ENCODE assay signal across 17 cellular contexts in genomic region chr2:204504594-204504993, GRCh38. TPM values are rescaled to one million over a fixed set of nuclear protein-coding genes. Genes with fewer than 3 reads are reported as not detected.
DNase-seq lines count a peak whose midpoint lies in the region; ATAC-seq, FAIRE-seq and TF ChIP-seq lines count a peak whose summit lies in the region.
"Had no signal": no experiment of that assay in that cellular context is flagged by ENCODE, and none has a peak within 500 bp of the region (broad histone marks: within the 10 kb centered on the region; RNA-seq: fewer than 3 reads in every experiment).

No MANE protein-coding gene starts in this region.

- no TSS peak for BruUV-seq in HepG2 (replicated peaks; lab: Mats Ljungman, UMichigan)

- intact Hi-C loops in HepG2 (cut with micrococcal nuclease; ENCODE audit: unreplicated experiment) (no loop called here), right lobe of liver (cut with DNase I) (no loop called here)

- H3K27ac ChIP-seq in HepG2 (ENCODE audit: extremely low read length, insufficient read depth, low read length) (no peak overlapping the region), right lobe of liver (no peak overlapping the region), parathyroid adenoma (peak overlapping the region; percentile 81)

- no peaks in the 10 kb centered on the region for H3K79me2 ChIP-seq in HepG2 (ENCODE audit: insufficient read depth, low read length)
- no peaks in the 10 kb centered on the region for H3K79me2 ChIP-seq in parathyroid adenoma

- no peak overlapping the region for H2AFZ ChIP-seq in HepG2 (ENCODE audit: low read length)
- peak overlapping the region; percentile 56 for H2AFZ ChIP-seq in parathyroid adenoma

- H3K9ac ChIP-seq in HepG2 (ENCODE audit: insufficient read depth, low read depth, low read length) (no peak overlapping the region), parathyroid adenoma (no peak overlapping the region)

- no peak overlapping the region for H3K4me2 ChIP-seq in HepG2 (ENCODE audit: low read depth, low read length)
- peak overlapping the region; percentile 2 for H3K4me2 ChIP-seq in parathyroid adenoma (ENCODE audit: low read length)

- POLR2A ChIA-PET in HepG2 (lab: Yijun Ruan, JAX): no interaction called here

- in situ Hi-C loops in HepG2 (cut with HindIII; ENCODE audit: extremely low pct_ligation_motif_present, low pct_unique_long_range_greater_than_20kb): no loop called here
- in situ Hi-C loops in GM13977 (cut with MboI; ENCODE audit: low pct_unique_long_range_greater_than_20kb, low sequenced_read_pairs, unreplicated experiment): no loop called here

- no peak; the same call in 2 of the 3 replicates for ATAC-seq in HepG2
- no peak for ATAC-seq in right lobe of liver

- H3K4me1 ChIP-seq in HepG2 (ENCODE audit: insufficient read depth, low read length) (peaks cover 16% of the 10 kb centered on the region), right lobe of liver (no peaks in the 10 kb centered on the region), parathyroid adenoma (peaks cover 52% of the 10 kb centered on the region)

- H3K4me3 ChIP-seq in HepG2 (replicated peaks in 1 of 3; ENCODE audit: insufficient read depth in 1 of 3, low read depth in 2 of 3, low read length in 3 of 3): no peak overlapping the region
- H3K4me3 ChIP-seq in right lobe of liver: no peak overlapping the region
- H3K4me3 ChIP-seq in parathyroid adenoma (ENCODE audit: low read depth, low read length): peak overlapping the region; percentile 27
- H3K4me3 ChIP-seq: HAP-1 had no signal

- no peak for TF ChIP-seq EP300 in HepG2 (IDR thresholded peaks at IDR 0.05; ENCODE audit: low read depth in 2 of 2, low read length in 2 of 2)
- TF ChIP-seq EP300 in HepG2 (CRISPR knock-in tag; IDR thresholded peaks at IDR 0.05; ENCODE audit: borderline replicate concordance): no peak

- FAIRE-seq in HepG2 (lab: Jason Lieb, UNC): no peak
- FAIRE-seq: GM12891, H54 had no signal

- no peaks in the 10 kb centered on the region for H3K36me3 ChIP-seq in HepG2 (replicated peaks in 1 of 2; ENCODE audit: control insufficient read depth in 1 of 2, insufficient read depth in 2 of 2, low read length in 2 of 2)
- no peaks in the 10 kb centered on the region for H3K36me3 ChIP-seq in right lobe of liver
- no peaks in the 10 kb centered on the region for H3K36me3 ChIP-seq in parathyroid adenoma (ENCODE audit: control insufficient read depth, insufficient read depth, low read length)
- H3K36me3 ChIP-seq: HAP-1 had no signal

- H4K20me1 ChIP-seq in HepG2 (ENCODE audit: insufficient read depth, low read length): no peaks in the 10 kb centered on the region

- CTCF ChIA-PET in HepG2 (lab: Yijun Ruan, JAX; ENCODE audit: low intra/inter-chr PET ratio, low total read pairs): no interaction called here

- H3K27me3 ChIP-seq in HepG2 (ENCODE audit: control insufficient read depth in 1 of 2, insufficient read depth in 2 of 2, low read length in 2 of 2) (no peaks in the 10 kb centered on the region), right lobe of liver (no peaks in the 10 kb centered on the region), parathyroid adenoma (ENCODE audit: control insufficient read depth, insufficient read depth, low read length) (no peaks in the 10 kb centered on the region)

- TF ChIP-seq CTCF in HepG2 (CRISPR knock-in tag; IDR thresholded peaks at IDR 0.05) (no peak), right lobe of liver (IDR thresholded peaks at IDR 0.05) (no peak), parathyroid adenoma (IDR thresholded peaks at IDR 0.05) (no peak), GM13977 (IDR thresholded peaks at IDR 0.05; ENCODE audit: extremely low read depth, insufficient read depth, missing control alignments) (no peak)

- WGBS in HepG2 (ENCODE audit: low lambda C conversion rate): 3% methylated on average over 2 of the region's 2 CpGs
- 70% methylated on average over 2 of the region's 2 CpGs for WGBS in right lobe of liver (ENCODE audit: insufficient coverage, low coverage, low lambda C conversion rate, missing lambda C conversion rate)

- TF ChIP-seq RAD21 in HepG2 (CRISPR knock-in tag; IDR thresholded peaks at IDR 0.05): no peak

- TF ChIP-seq POLR2A in HepG2 (IDR thresholded peaks at IDR 0.05; ENCODE audit: insufficient read depth in 1 of 2, low read depth in 2 of 2, low read length in 2 of 2) (no peak), right lobe of liver (IDR thresholded peaks at IDR 0.05) (no peak)

- H3K9me3 ChIP-seq in HepG2 (ENCODE audit: low read length) (no peaks in the 10 kb centered on the region), right lobe of liver (no peaks in the 10 kb centered on the region), parathyroid adenoma (ENCODE audit: control insufficient read depth, low read length) (no peaks in the 10 kb centered on the region)
- H3K9me3 ChIP-seq: HAP-1 had no signal

- DNase-seq in HepG2 (ENCODE audit: low spot score): no peak
- no peak for DNase-seq in right lobe of liver
- peak; percentile 5 for DNase-seq in NCI-H69 (lab: John Stamatoyannopoulos, UW)
- DNase-seq in OCI-M1 (lab: John Stamatoyannopoulos, UW): no peak
- no peak for DNase-seq in GM13977 (ENCODE audit: low spot score)
- DNase-seq: C1 segment of cervical spinal cord; Calu3; CD4-positive, alpha-beta memory T cell; COR-L47; DMS53; DMS79 treated with DMSO at 0.1 percent for 48 hours; GF-D8; GOT3 had no signal

TF ChIP-seq in HepG2, 621 proteins besides CTCF, POLR2A, EP300 and RAD21 (continues in another document):
- TF ChIP-seq HOMEZ (CRISPR knock-in tag; IDR thresholded peaks at IDR 0.05; ENCODE audit: low read depth): peak; percentile 91; the same call in 1 of the 2 replicates
- no peak for TF ChIP-seq ZBTB25 (CRISPR knock-in tag; IDR thresholded peaks at IDR 0.05)
- TF ChIP-seq ZNF225 (CRISPR knock-in tag; IDR thresholded peaks at IDR 0.05): no peak

RNA-seq across cellular contexts. Expression of gene PARD3B, which starts 40.7 kb away (rescaled TPM):
- total RNA-seq in HepG2 (2016; rRNA removed; fragmentation: Illumina TruSeq; extraction: Trizol): 1.2 and 2.3 TPM in 2 replicates
- 0.53 and 1.0 TPM in 2 replicates for total RNA-seq in HepG2 (2016; cell fraction: cytosol; rRNA removed; fragmentation: Illumina TruSeq; extraction: Trizol; ENCODE audit: low read depth)
- total RNA-seq in HepG2 (2016; cell fraction: insoluble cytoplasmic fraction; rRNA removed; fragmentation: Illumina TruSeq; extraction: Trizol): 1.4 and 1.7 TPM in 2 replicates
- 0.96 and 1.2 TPM in 2 replicates for total RNA-seq in HepG2 (2016; cell fraction: membrane; rRNA removed; fragmentation: Illumina TruSeq; extraction: Trizol)
- total RNA-seq in HepG2 (2016; cell fraction: nucleus; rRNA removed; fragmentation: Illumina TruSeq; extraction: Trizol): 6.8 and 8.6 TPM in 2 replicates
- 0.71 and 0.84 TPM in 2 replicates for polyA plus RNA-seq in HepG2 (2011; rRNA removed)
- 0.51 and 0.59 TPM in 2 replicates for polyA plus RNA-seq in HepG2 (2011; cell fraction: cytosol; rRNA removed)
- 0.76 and 1.5 TPM in 2 replicates for polyA plus RNA-seq in HepG2 (2011; cell fraction: nucleus; rRNA removed)
- 1.1 and 2.4 TPM in 2 replicates for polyA plus RNA-seq in HepG2 (2012)
- 0.05 and 0.18 TPM in 2 replicates for polyA plus RNA-seq in HepG2 (2016; cell fraction: cytosol; fragmentation: Illumina TruSeq; extraction: Trizol; ENCODE audit: low read depth)
- 0.76 and 0.85 TPM in 2 replicates for polyA plus RNA-seq in HepG2 (2016; cell fraction: insoluble cytoplasmic fraction; fragmentation: Illumina TruSeq; extraction: Trizol; ENCODE audit: low read depth)
- polyA plus RNA-seq in HepG2 (2016; cell fraction: membrane; fragmentation: Illumina TruSeq; extraction: Trizol; ENCODE audit: low read depth): 0.15 and 0.22 TPM in 2 replicates
- 0.73 and 1.2 TPM in 2 replicates for polyA plus RNA-seq in HepG2 (2016; cell fraction: nucleus; fragmentation: Illumina TruSeq; extraction: Trizol; ENCODE audit: insufficient read depth, low read depth)
- 2.1 and 2.4 TPM in 2 replicates for polyA minus RNA-seq in HepG2 (2011; rRNA and poly(A)+ RNA removed; ENCODE audit: low replicate concordance)
- polyA minus RNA-seq in HepG2 (2011; cell fraction: cytosol; rRNA and poly(A)+ RNA removed): 0.62 and 0.99 TPM in 2 replicates
- polyA minus RNA-seq in HepG2 (2011; cell fraction: nucleus; rRNA and poly(A)+ RNA removed): 16.1 and 16.8 TPM in 2 replicates
- 10 to 100 TPM in 1 of 6 experiments, 1 to 10 TPM in 5; 5.3 to 11.2 (median 8.3) TPM for total RNA-seq in right lobe of liver
